Comparison of ENCODE assay signal across 8 cellular contexts in the genomic region with DNA sequence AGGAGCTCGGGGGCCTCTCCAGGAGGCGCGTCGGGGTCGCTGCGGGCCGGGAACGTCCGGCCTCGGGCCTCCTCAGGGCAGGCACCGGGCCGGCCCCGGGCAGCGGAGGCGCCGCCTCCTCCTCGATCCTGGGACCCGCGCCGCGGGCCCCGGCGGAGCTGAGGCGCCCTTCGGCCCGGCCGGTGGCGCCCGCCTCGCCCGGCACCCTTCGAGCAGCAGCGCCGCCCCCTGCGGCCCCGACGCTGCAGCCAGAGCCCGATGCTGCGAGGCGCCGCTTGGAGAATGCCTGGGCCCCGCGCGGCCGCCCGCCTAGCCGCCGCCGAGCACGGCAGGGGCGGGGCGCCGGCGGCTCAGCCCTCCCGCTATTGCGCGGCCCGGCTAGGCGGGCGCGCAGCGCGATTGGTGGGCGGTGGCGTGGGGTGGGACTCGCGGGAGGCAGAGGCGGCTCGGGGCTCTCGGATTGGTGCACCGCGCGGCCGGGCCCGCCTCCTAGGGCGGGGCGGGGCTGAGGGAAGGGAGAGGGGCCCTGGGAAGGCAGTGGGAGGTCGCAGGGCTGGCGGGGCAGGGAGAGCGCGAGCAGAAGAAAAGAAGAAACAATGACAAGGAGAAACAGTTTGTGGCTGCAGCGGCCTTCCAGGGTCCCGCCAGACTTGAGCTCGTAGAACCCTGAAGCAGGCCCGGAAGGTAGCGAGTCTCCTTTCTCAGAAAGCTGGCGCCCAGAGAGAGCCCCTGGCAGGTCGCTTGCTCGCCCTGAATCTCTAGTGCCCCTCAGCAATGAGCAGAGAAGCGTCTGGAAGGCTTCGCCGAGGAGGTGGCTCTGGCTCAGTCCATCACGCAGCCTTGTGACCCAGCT. TPM values are rescaled to one million over a fixed set of nuclear protein-coding genes. Genes with fewer than 3 reads are reported as not detected.
A peak's percentile ranks its signal among the peaks of the same experiment; 100 is the strongest.
DNase-seq lines count a peak whose midpoint lies in the region; ATAC-seq and TF ChIP-seq lines count a peak whose summit lies in the region.

Gene EEIG1, minus strand, starts transcription at position 284 of the 853 bp plus-strand sequence. CDS start 852 bp downstream, outside the sequence.

- H3K4me1 ChIP-seq in mucosa of descending colon (ENCODE audit: low read depth), result peaks cover 38% of the 10 kb centered on the region

- H3K27me3 Mint-ChIP-seq in IgD-negative memory B cell, result no peaks in the 10 kb centered on the region

- no peaks in the 10 kb centered on the region for H3K36me3 ChIP-seq in mucosa of descending colon (ENCODE audit: low read depth)

- peak; percentile 70 for ATAC-seq in GM21528 (IDR thresholded peaks at IDR 0.05; ENCODE audit: low FRiP score, unreplicated experiment)
- ATAC-seq in mucosa of descending colon, result peak; percentile 79

- peaks cover 4% of the 10 kb centered on the region for H3K36me3 Mint-ChIP-seq in IgD-negative memory B cell

- H3K4me3 Mint-ChIP-seq in IgD-negative memory B cell, result peak within 1 kb of the TSS; percentile 96 to 100 (median 98)

- H3K9me3 ChIP-seq in mucosa of descending colon, result no peaks in the 10 kb centered on the region

- peak within 1 kb of the TSS; percentile 88 for H3K4me3 ChIP-seq in epithelial cell of esophagus (ENCODE audit: low read length)
- H3K4me3 ChIP-seq in mucosa of descending colon, result peak within 1 kb of the TSS; percentile 84

- intact Hi-C loops in mucosa of descending colon (cut with DNase I, micrococcal nuclease), result loop anchor here in 1 of 2 donors (10.0 kb wide), 1 partner anchor 54 kb away; no protein-coding TSS in a partner anchor

- no peaks in the 10 kb centered on the region for H3K9me3 Mint-ChIP-seq in IgD-negative memory B cell

- H3K4me1 Mint-ChIP-seq in IgD-negative memory B cell, result peaks cover 33 to 47% (median 46%) of the 10 kb centered on the region in 3 donors

- TF ChIP-seq CTCF in epithelial cell of esophagus (IDR thresholded peaks at IDR 0.05; ENCODE audit: insufficient read depth, low read depth, low read length, missing control alignments) (no peak), mucosa of descending colon (IDR thresholded peaks at IDR 0.05) (no peak)

- DNase-seq in DMS 273 treated with DMSO at 0.1 percent for 48 hours (lab: John Stamatoyannopoulos, UW), result peak; percentile 52
- peak; percentile 41 for DNase-seq in OCI-M2 (lab: John Stamatoyannopoulos, UW; ENCODE audit: unreplicated experiment)
- DNase-seq in activated T-cell treated with anti-CD3 and anti-CD28 coated beads for 24 hours (ENCODE audit: low read depth), result peak; percentile 96
- peak; percentile 93 for DNase-seq in epithelial cell of esophagus (ENCODE audit: low read depth)
- peak; percentile 95 to 99 (median 97) for DNase-seq in mucosa of descending colon
- peak; percentile 96 to 97 for DNase-seq in stimulated activated CD8-positive, alpha-beta memory T cell treated with anti-CD3 and anti-CD28 coated beads, Interleukin-2, amount 100 ng/mL, for 48 hours (ENCODE audit: low read depth in 2 of 2)

- peak within 1 kb of the TSS; percentile 97 to 100 (median 99) for H3K27ac Mint-ChIP-seq in IgD-negative memory B cell

RNA-seq across cellular contexts. Expression of gene EEIG1, which starts in this region (rescaled TPM):
- 90.5 TPM for polyA plus RNA-seq in IgD-negative memory B cell
- total RNA-seq in mucosa of descending colon, result 100 to 1,000 TPM; 127 to 168 (median 144) TPM

Comparison
In these comparisons a context has a peak if more than half of its experiments do, and no peak if none do; other contexts are left out.
1. Peak in every context shown above with its lines: DNase-seq, ATAC-seq and H3K4me3 ChIP-seq.
2. DNase-seq: peak in every context shown above with its lines; median percentile 97 in mucosa of descending colon; 96 in stimulated activated CD8-positive, alpha-beta memory T cell treated with anti-CD3 and anti-CD28 coated beads, Interleukin-2, amount 100 ng/mL, for 48 hours; 96 in activated T-cell treated with anti-CD3 and anti-CD28 coated beads for 24 hours; 93 in epithelial cell of esophagus; 52 in DMS 273 treated with DMSO at 0.1 percent for 48 hours; 41 in OCI-M2.